8 cellular contexts compared by ENCODE assay signal in the genomic region with DNA sequence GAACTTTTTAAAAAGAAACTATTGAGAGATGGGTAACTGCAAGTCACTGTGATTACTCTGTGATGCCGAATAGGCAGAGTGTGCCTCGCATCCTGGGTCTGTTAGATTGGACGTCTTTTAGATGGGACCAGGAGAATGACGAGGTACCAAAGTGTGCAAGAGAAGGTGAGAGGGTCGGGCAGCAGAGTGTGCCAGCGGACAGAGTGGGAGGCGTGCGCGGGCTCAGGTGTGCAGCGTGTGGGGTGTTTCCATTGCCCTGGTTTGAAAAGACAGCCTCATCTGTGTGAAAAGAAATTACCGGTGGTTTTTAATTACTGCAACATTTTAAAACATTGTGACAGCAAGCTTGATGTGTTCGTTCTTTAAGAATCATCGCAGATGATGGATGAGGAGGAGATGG. TPM values are rescaled to one million over a fixed set of nuclear protein-coding genes. Genes with fewer than 3 reads are reported as not detected.
"Had no signal": no experiment of that assay in that cellular context is flagged by ENCODE, and none has a peak within 500 bp of the region (broad histone marks: within the 10 kb centered on the region; RNA-seq: fewer than 3 reads in every experiment).

No MANE protein-coding gene starts in this region.

- H3K36me3 Mint-ChIP-seq: IgD-negative memory B cell had no signal

- H3K4me2 ChIP-seq: GM23338 had no signal

- H3K27ac Mint-ChIP-seq: GM23338, H9, IgD-negative memory B cell had no signal

- H3K9me3 Mint-ChIP-seq: GM23338, H9 had no signal

- H3K27ac ChIP-seq: HL-60 had no signal

- H2AFZ ChIP-seq: GM23338 had no signal

- H3K4me1 Mint-ChIP-seq: IgD-negative memory B cell had no signal

- ATAC-seq: GM23338, HepG2 had no signal

- H3K4me3 ChIP-seq: GM23338 had no signal

- DNase-seq: H9, HCEC 1CT had no signal

- H3K4me3 Mint-ChIP-seq: GM23338, H9, IgD-negative memory B cell had no signal

RNA-seq across cellular contexts. Expression of a gene that starts 4.2 kb away (rescaled TPM):
- total RNA-seq: HepG2, HT1080 had no signal

RNA-seq across cellular contexts. Expression of a gene that starts 22.8 kb away (rescaled TPM):
- total RNA-seq: H1, H9, HepG2, HT1080 had no signal
